8 cellular contexts compared by ENCODE assay signal in genomic region chr4:122827899-122828601, GRCh38. TPM values are rescaled to one million over a fixed set of nuclear protein-coding genes. Genes with fewer than 3 reads are reported as not detected.
DNase-seq lines count a peak whose midpoint lies in the region; ATAC-seq and TF ChIP-seq lines count a peak whose summit lies in the region.

No MANE protein-coding gene starts in this region.

- peaks cover 5 to 14% (median 12%) of the 10 kb centered on the region in 4 donors for H3K4me1 Mint-ChIP-seq in CD4-positive, CD25-positive, alpha-beta regulatory T cell

- WGBS in spleen, 5 donors: 14 to 21% (median 17%) methylated on average over 9 of the region's 9 CpGs

- H3K27me3 Mint-ChIP-seq in CD4-positive, CD25-positive, alpha-beta regulatory T cell: peaks cover 85% of the 10 kb centered on the region

- H3K27me3 ChIP-seq in CD4-positive, CD25-positive, alpha-beta regulatory T cell (ENCODE audit: control insufficient read depth, insufficient read depth, low read length): peaks cover 47% of the 10 kb centered on the region
- H3K27me3 ChIP-seq in Peyer's patch: peaks cover 0 to 17% of the 10 kb centered on the region in 2 donors
- peaks cover 0 to 96% (median 73%) of the 10 kb centered on the region in 7 donors for H3K27me3 ChIP-seq in spleen (replicated peaks in 1 of 7)

- no peak for TF ChIP-seq POLR2A in Peyer's patch (IDR thresholded peaks at IDR 0.05)
- TF ChIP-seq POLR2A in spleen (IDR thresholded peaks at IDR 0.05): no peak

- TF ChIP-seq CTCF in Peyer's patch (IDR thresholded peaks at IDR 0.05) (peak in 2 of 6 experiments; percentile 35 to 42), spleen (IDR thresholded peaks at IDR 0.05 in 8 of 11, conservative IDR thresholded peaks at IDR 0.05 in 3 of 11) (no peak)

- peak; percentile 66 to 74 for ATAC-seq in CD4-positive, CD25-positive, alpha-beta regulatory T cell (ENCODE audit: low read depth in 2 of 2)
- ATAC-seq in GM19025 (IDR thresholded peaks at IDR 0.05; ENCODE audit: low read depth, unreplicated experiment): peak; percentile 77
- ATAC-seq in HG03108 (IDR thresholded peaks at IDR 0.05; ENCODE audit: unreplicated experiment): peak; percentile 85

- H3K9me3 Mint-ChIP-seq in CD4-positive, CD25-positive, alpha-beta regulatory T cell: peaks cover 0 to 2% (median 0%) of the 10 kb centered on the region in 7 donors

- H3K27ac ChIP-seq in CD4-positive, CD25-positive, alpha-beta regulatory T cell (ENCODE audit: insufficient read depth, low read length, poor library complexity, severe bottlenecking): no peak overlapping the region
- peak overlapping the region; percentile 50 to 88 (median 64) for H3K27ac ChIP-seq in Peyer's patch
- peak overlapping the region in 4 of 8 donors; percentile 0 to 35 (median 25) for H3K27ac ChIP-seq in spleen

- H3K4me3 Mint-ChIP-seq in CD4-positive, CD25-positive, alpha-beta regulatory T cell: peak overlapping the region; percentile 47 to 82 (median 66)

- H3K9me3 ChIP-seq in CD4-positive, CD25-positive, alpha-beta regulatory T cell (ENCODE audit: control insufficient read depth in 2 of 2, low read length in 2 of 2): no peaks in the 10 kb centered on the region
- no peaks in the 10 kb centered on the region for H3K9me3 ChIP-seq in Peyer's patch
- H3K9me3 ChIP-seq in spleen: no peaks in the 10 kb centered on the region

- peak in 2 of 3 donors; percentile 13 to 57 for DNase-seq in CD4-positive, CD25-positive, alpha-beta regulatory T cell
- DNase-seq in Peyer's patch (peak in 1 of 3 donors; percentile 61), astrocyte of the hippocampus (ENCODE audit: low read depth, low spot score) (peak; percentile 77), iPS-NIHi7 (ENCODE audit: extremely low spot score) (peak; percentile 78), spleen (no peak), NCI-H2029 (lab: John Stamatoyannopoulos, UW) (no peak)

- no peaks in the 10 kb centered on the region for H3K36me3 ChIP-seq in CD4-positive, CD25-positive, alpha-beta regulatory T cell (ENCODE audit: control insufficient read depth, insufficient read depth, low read length)
- H3K36me3 ChIP-seq in Peyer's patch (no peaks in the 10 kb centered on the region), spleen (no peaks in the 10 kb centered on the region)

- intact Hi-C loops in spleen (cut with DNase I; ENCODE audit: low total_unique reads): no loop called here

- no peaks in the 10 kb centered on the region for H3K36me3 Mint-ChIP-seq in CD4-positive, CD25-positive, alpha-beta regulatory T cell

- H3K27ac Mint-ChIP-seq in CD4-positive, CD25-positive, alpha-beta regulatory T cell: no peak overlapping the region

- peak overlapping the region; percentile 63 for H3K4me3 ChIP-seq in CD4-positive, CD25-positive, alpha-beta regulatory T cell (ENCODE audit: low read depth, low read length)
- H3K4me3 ChIP-seq in Peyer's patch: peak overlapping the region; percentile 44 to 67 (median 59)
- H3K4me3 ChIP-seq in spleen: peak overlapping the region; percentile 41 to 78 (median 56)

- H3K4me1 ChIP-seq in CD4-positive, CD25-positive, alpha-beta regulatory T cell (ENCODE audit: control insufficient read depth, insufficient read depth, low read length, poor library complexity, severe bottlenecking): peaks cover 12% of the 10 kb centered on the region
- H3K4me1 ChIP-seq in Peyer's patch (peaks cover 0 to 7% (median 0%) of the 10 kb centered on the region in 4 donors), spleen (peaks cover 0 to 23% (median 17%) of the 10 kb centered on the region in 6 donors)

RNA-seq across cellular contexts. Expression of gene FGF2, which starts 1.4 kb away (rescaled TPM):
- not detected for total RNA-seq in CD4-positive, CD25-positive, alpha-beta regulatory T cell
- polyA plus RNA-seq in CD4-positive, CD25-positive, alpha-beta regulatory T cell: not detected
- total RNA-seq in Peyer's patch (1 to 10 TPM; 1.0 to 5.8 (median 2.1) TPM), spleen (1 to 10 TPM; 1.1 to 3.1 (median 2.6) TPM)
- polyA plus RNA-seq in spleen: under 1 TPM; 0.48 to 0.96 (median 0.86) TPM

Comparison
In these comparisons a context has a peak if more than half of its experiments do, and no peak if none do; other contexts are left out.
1. DNase-seq: peak in CD4-positive, CD25-positive, alpha-beta regulatory T cell (2 of 3), astrocyte of the hippocampus (single experiment) and iPS-NIHi7 (single experiment); none in spleen (single experiment) and NCI-H2029 (single experiment).
2. Peak in every context shown above with its lines, with median percentiles within 50 percentile points of each other: ATAC-seq and H3K4me3 ChIP-seq.